8 cellular contexts compared by ENCODE assay signal in the genomic region with DNA sequence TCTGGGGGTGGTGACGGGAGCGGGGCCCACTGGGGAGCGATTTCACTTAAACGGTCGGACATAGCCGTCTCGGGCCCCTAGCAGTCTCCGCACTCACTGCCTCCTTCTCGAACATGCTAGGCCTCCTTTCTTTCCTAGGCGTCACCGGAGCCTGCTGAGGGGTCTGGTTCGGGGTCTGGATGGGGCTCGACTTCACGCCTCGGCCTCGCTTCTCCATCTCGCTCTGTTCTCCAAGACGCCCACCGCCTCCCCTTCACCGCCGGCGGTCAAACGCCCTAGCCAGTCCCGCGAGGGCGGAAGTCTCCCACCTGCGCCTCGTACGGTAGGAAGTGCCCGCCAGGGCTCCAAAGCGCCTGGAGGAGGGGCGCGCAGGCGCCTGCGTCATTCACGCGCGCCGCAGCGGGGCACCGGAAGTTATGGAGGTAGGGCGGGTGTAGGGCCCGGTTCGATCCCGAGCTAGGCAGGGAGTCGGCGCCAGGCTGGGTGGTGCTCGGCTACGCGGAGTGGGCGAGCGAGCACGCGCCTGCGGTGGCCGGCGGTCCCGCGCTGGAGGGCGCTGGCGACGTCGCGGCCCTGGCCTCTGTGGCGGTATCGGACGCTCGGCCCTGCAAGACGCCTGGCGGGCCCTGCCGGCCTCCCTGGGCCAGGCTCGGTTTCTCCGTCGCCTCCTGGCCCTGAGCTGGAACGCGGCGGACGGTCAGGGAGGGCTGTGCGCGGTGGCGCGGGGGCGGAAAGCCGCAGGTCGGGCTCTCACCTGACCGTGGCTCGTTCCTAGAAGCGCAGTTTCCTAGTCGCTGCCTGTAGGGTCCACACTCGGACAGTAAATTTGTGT. TPM values are rescaled to one million over a fixed set of nuclear protein-coding genes. Genes with fewer than 3 reads are reported as not detected.
DNase-seq lines count a peak whose midpoint lies in the region; ATAC-seq and TF ChIP-seq lines count a peak whose summit lies in the region.

A gene with protein sequence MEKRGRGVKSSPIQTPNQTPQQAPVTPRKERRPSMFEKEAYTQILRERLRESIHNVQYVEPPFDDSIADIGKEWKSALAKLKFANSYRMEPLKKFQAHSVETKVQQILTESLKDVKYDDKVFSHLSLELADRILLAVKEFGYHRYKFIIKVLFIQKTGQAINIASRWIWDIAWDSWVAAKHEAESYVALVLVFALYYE (minus strand): TSS at position 331 of the 832 bp plus-strand sequence. CDS start 114 bp downstream, at position 217.
A gene (plus strand): TSS at position 381 of the 832 bp plus-strand sequence. CDS start 36 bp downstream, at position 417.

- H3K36me3 ChIP-seq in BLaER1 (peaks cover 11% of the 10 kb centered on the region; the same call in 1 of the 2 replicates), colonic mucosa (no peaks in the 10 kb centered on the region)

- H3K4me3 ChIP-seq in BLaER1 (peak within 1 kb of the TSS; percentile 86), colonic mucosa (peak within 1 kb of the TSS; percentile 80)

- H4K20me1 ChIP-seq in BLaER1: no peaks in the 10 kb centered on the region

- H3K9me3 ChIP-seq in BLaER1 (0 out of 2 replicates have a peak, but pooled peaks cover 4% of the 10 kb centered on the region), colonic mucosa (no peaks in the 10 kb centered on the region)

- H3K9ac ChIP-seq in BLaER1 (peak within 1 kb of the TSS; percentile 95), colonic mucosa (ENCODE audit: low read depth in 2 of 2, low read length in 2 of 2) (peak within 1 kb of the TSS; percentile 81 to 99)

- intact Hi-C loops in colonic mucosa (cut with DNase I): loop anchor here (2.0 to 10.0 kb wide), 2 partner anchors 47 to 803 kb away; a partner anchor contains a TSS
- intact Hi-C loops in left colon (cut with DNase I, micrococcal nuclease): no loop called here

- DNase-seq in GM19240 (ENCODE audit: insufficient read length, low spot score) (peak; percentile 81), NCI-H510A treated with DMSO at 0.1 percent for 48 hours (lab: John Stamatoyannopoulos, UW) (peak; percentile 60), colonic mucosa (peak; percentile 96), left colon (peak; percentile 93 to 96)
- DNase-seq in activated CD4-positive, alpha-beta T cell treated with anti-CD3 and anti-CD28 coated beads for 4 hours: peak; percentile 89 to 91
- DNase-seq in stimulated activated CD4-positive, alpha-beta T cell treated with anti-CD3 and anti-CD28 coated beads, Interleukin-1b, Interleukin-23, amount 100 ng/mL, for 4 hours (ENCODE audit: low read depth in 2 of 2): peak; percentile 90

- H3K27me3 ChIP-seq in BLaER1 (no peaks in the 10 kb centered on the region), colonic mucosa (no peaks in the 10 kb centered on the region)

- ATAC-seq in HG03457 (IDR thresholded peaks at IDR 0.05; ENCODE audit: unreplicated experiment): peak; percentile 92
- ATAC-seq in left colon: peak; percentile 97

- H3K27ac ChIP-seq in BLaER1: peak within 1 kb of the TSS; percentile 96
- peak within 1 kb of the TSS; percentile 95 for H3K27ac ChIP-seq in colonic mucosa

- peak within 1 kb of the TSS; percentile 73 for H3K4me2 ChIP-seq in BLaER1

- H3K4me1 ChIP-seq in BLaER1 (peaks cover 25% of the 10 kb centered on the region), colonic mucosa (peaks cover 10% of the 10 kb centered on the region)

- no peak for TF ChIP-seq CTCF in colonic mucosa (IDR thresholded peaks at IDR 0.05)

RNA-seq across cellular contexts. Expression of the first gene that starts in this region (rescaled TPM):
- 1 to 10 TPM; 1.4 to 2.2 TPM for total RNA-seq in colonic mucosa
- total RNA-seq in left colon: 1 to 10 TPM; 1.3 to 1.6 TPM

RNA-seq across cellular contexts. Expression of the second gene that starts in this region (rescaled TPM):
- total RNA-seq in colonic mucosa: 10 to 100 TPM; 14.2 to 15.7 TPM
- total RNA-seq in left colon: 10 to 100 TPM; 15.3 to 16.9 TPM

Comparison
In these comparisons a context has a peak if more than half of its experiments do, and no peak if none do; other contexts are left out.
1. Peak in every context shown above with its lines: DNase-seq, ATAC-seq, H3K4me3 ChIP-seq and H3K27ac ChIP-seq.